7 cellular contexts compared by ENCODE assay signal in the genomic region with DNA sequence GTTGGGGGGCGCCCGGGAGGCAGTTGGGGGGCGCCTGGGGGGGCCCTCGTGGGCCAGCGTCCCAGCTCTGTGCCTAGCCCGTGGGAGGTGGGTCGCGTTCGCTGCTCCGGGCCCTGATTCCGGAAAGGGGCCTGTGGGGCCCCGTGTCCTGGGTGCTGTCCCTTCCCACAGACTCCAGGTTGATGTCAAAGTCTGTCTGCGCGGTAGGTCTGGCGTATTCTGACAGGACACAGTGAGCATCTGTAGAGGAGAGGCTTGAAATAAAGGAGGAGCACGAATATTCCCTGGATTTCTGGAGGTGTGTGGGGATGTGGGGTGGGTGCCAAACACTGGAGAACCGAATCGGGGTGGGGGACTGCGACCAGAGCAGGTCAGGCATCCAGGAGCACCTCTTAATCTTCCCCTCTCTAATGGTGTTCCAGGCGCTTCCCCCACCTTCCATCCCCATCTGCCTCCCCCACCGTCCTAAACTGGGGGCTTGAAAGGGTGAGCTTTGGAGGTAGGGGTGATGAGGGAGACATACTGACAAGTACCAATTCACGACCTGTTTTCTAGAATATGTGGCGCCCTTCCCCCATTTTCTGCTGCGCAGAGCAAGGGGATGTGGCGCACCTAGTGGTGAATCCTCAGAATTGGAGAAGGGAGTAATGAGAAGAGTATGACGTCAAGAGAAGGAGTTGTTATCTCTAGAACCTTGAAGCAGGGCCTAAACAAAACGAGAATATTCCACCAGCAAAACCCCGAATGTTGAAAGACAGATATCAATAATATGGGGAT. TPM values are rescaled to one million over a fixed set of nuclear protein-coding genes. Genes with fewer than 3 reads are reported as not detected.
DNase-seq lines count a peak whose midpoint lies in the region; ATAC-seq and TF ChIP-seq lines count a peak whose summit lies in the region.

No MANE protein-coding gene starts in this region.

- no peaks in the 10 kb centered on the region for H3K4me1 ChIP-seq in upper lobe of right lung

- no peak overlapping the region for H3K27ac ChIP-seq in neural cell (ENCODE audit: low read length)
- H3K27ac ChIP-seq in upper lobe of right lung, result peak overlapping the region; percentile 58

- H3K4me3 Mint-ChIP-seq in activated T-helper 1 cell treated with anti-CD3 and anti-CD28 coated beads, Interleukin-12 subunit alpha, Interleukin-12 subunit beta, Interleukin-2, Interleukin-4 antibody, amounts not matched to agents 30 ng/mL and 10 ng/mL and 1 ng/mL, durations not matched to agents 14 hours and 24 hours and 36 hours, result peak overlapping the region; percentile 75

- H3F3A ChIP-seq in neural cell (ENCODE audit: insufficient read depth, low read length, poor library complexity, severe bottlenecking), result no peaks in the 10 kb centered on the region

- no peak overlapping the region for H2AFZ ChIP-seq in neural cell (ENCODE audit: low read depth, low read length)

- no peaks in the 10 kb centered on the region for H4K20me1 ChIP-seq in neural cell (ENCODE audit: insufficient read depth)

- TF ChIP-seq CTCF in fibroblast of the aortic adventitia (IDR thresholded peaks at IDR 0.05; ENCODE audit: insufficient read depth, low read length) (peak; percentile 57), neural cell (IDR thresholded peaks at IDR 0.05; ENCODE audit: poor library complexity, severe bottlenecking) (peak; percentile 41), upper lobe of right lung (IDR thresholded peaks at IDR 0.05) (peak; percentile 53)

- no peak for TF ChIP-seq RAD21 in neural cell (conservative IDR thresholded peaks at IDR 0.05)

- H3K9ac ChIP-seq in neural cell (ENCODE audit: low read length), result no peak overlapping the region

- H3K4me1 Mint-ChIP-seq in activated T-helper 1 cell treated with anti-CD3 and anti-CD28 coated beads, Interleukin-12 subunit alpha, Interleukin-12 subunit beta, Interleukin-2, Interleukin-4 antibody, amounts not matched to agents 30 ng/mL and 10 ng/mL and 1 ng/mL, durations not matched to agents 14 hours and 24 hours and 36 hours (ENCODE audit: low read depth), result peaks cover 10% of the 10 kb centered on the region

- no peaks in the 10 kb centered on the region for H3K79me2 ChIP-seq in neural cell (replicated peaks; ENCODE audit: insufficient read depth, low read length)

- H3K36me3 Mint-ChIP-seq in activated T-helper 1 cell treated with anti-CD3 and anti-CD28 coated beads, Interleukin-12 subunit alpha, Interleukin-12 subunit beta, Interleukin-2, Interleukin-4 antibody, amounts not matched to agents 30 ng/mL and 10 ng/mL and 1 ng/mL, durations not matched to agents 14 hours and 24 hours and 36 hours (ENCODE audit: low read depth), result no peaks in the 10 kb centered on the region

- intact Hi-C loops in activated T-helper 1 cell treated with anti-CD3 and anti-CD28 coated beads, Interleukin-12 subunit alpha, Interleukin-12 subunit beta, Interleukin-2, Interleukin-4 antibody, amounts not matched to agents 30 ng/mL and 10 ng/mL and 1 ng/mL, durations not matched to agents 14 hours and 24 hours and 36 hours (cut with micrococcal nuclease), result loop anchor here (10.0 kb wide), 1 partner anchor 213 kb away; no protein-coding TSS in a partner anchor
- intact Hi-C loops in upper lobe of right lung (cut with DNase I), result no loop called here

- ATAC-seq in GM19395 (IDR thresholded peaks at IDR 0.05; ENCODE audit: unreplicated experiment) (peak; percentile 80), upper lobe of right lung (peak; percentile 69), HG03039 (IDR thresholded peaks at IDR 0.05; ENCODE audit: unreplicated experiment) (no peak)

- DNase-seq in NCI-H1092 (lab: John Stamatoyannopoulos, UW), result peak; percentile 8
- peak; percentile 3 for DNase-seq in activated T-helper 1 cell treated with anti-CD3 and anti-CD28 coated beads, Interleukin-12 subunit alpha, Interleukin-12 subunit beta, Interleukin-2, Interleukin-4 antibody, amounts not matched to agents 30 ng/mL and 10 ng/mL and 1 ng/mL, durations not matched to agents 14 hours and 24 hours and 36 hours (ENCODE audit: low spot score)
- peak; percentile 45 for DNase-seq in fibroblast of the aortic adventitia (ENCODE audit: low read depth)
- no peak for DNase-seq in upper lobe of right lung

- no peaks in the 10 kb centered on the region for H3K9me3 Mint-ChIP-seq in activated T-helper 1 cell treated with anti-CD3 and anti-CD28 coated beads, Interleukin-12 subunit alpha, Interleukin-12 subunit beta, Interleukin-2, Interleukin-4 antibody, amounts not matched to agents 30 ng/mL and 10 ng/mL and 1 ng/mL, durations not matched to agents 14 hours and 24 hours and 36 hours

- H3K36me3 ChIP-seq in neural cell (ENCODE audit: insufficient read depth, low read length), result no peaks in the 10 kb centered on the region
- no peaks in the 10 kb centered on the region for H3K36me3 ChIP-seq in upper lobe of right lung

- no peak for TF ChIP-seq EP300 in neural cell (conservative IDR thresholded peaks at IDR 0.05; ENCODE audit: poor library complexity, severe bottlenecking)

- H3K9me2 ChIP-seq in neural cell (ENCODE audit: insufficient read depth, low read length), result no peaks in the 10 kb centered on the region

- H3K4me3 ChIP-seq in fibroblast of the aortic adventitia (ENCODE audit: low read depth, low read length) (peak overlapping the region; percentile 62), neural cell (ENCODE audit: low read length) (peak overlapping the region; percentile 46), upper lobe of right lung (peak overlapping the region; percentile 57)

- no peak overlapping the region for H3K4me2 ChIP-seq in neural cell (ENCODE audit: low read length)

- H3K27me3 Mint-ChIP-seq in activated T-helper 1 cell treated with anti-CD3 and anti-CD28 coated beads, Interleukin-12 subunit alpha, Interleukin-12 subunit beta, Interleukin-2, Interleukin-4 antibody, amounts not matched to agents 30 ng/mL and 10 ng/mL and 1 ng/mL, durations not matched to agents 14 hours and 24 hours and 36 hours (ENCODE audit: insufficient read depth), result peaks cover 2% of the 10 kb centered on the region

- H3K27ac Mint-ChIP-seq in activated T-helper 1 cell treated with anti-CD3 and anti-CD28 coated beads, Interleukin-12 subunit alpha, Interleukin-12 subunit beta, Interleukin-2, Interleukin-4 antibody, amounts not matched to agents 30 ng/mL and 10 ng/mL and 1 ng/mL, durations not matched to agents 14 hours and 24 hours and 36 hours, result no peak overlapping the region

- H3K27me3 ChIP-seq in neural cell (ENCODE audit: insufficient read depth, low read depth, low read length) (no peaks in the 10 kb centered on the region), upper lobe of right lung (no peaks in the 10 kb centered on the region)

- H3K9me3 ChIP-seq in neural cell (ENCODE audit: low read length) (no peaks in the 10 kb centered on the region), upper lobe of right lung (no peaks in the 10 kb centered on the region)

TF ChIP-seq in neural cell, 6 proteins besides CTCF, POLR2A, EP300 and RAD21:
- TF ChIP-seq MXI1 (conservative IDR thresholded peaks at IDR 0.05; ENCODE audit: poor library complexity, severe bottlenecking) (no peak), TAF1 (IDR thresholded peaks at IDR 0.05; ENCODE audit: low read depth) (no peak), POLR2AphosphoS5 (IDR thresholded peaks at IDR 0.05) (no peak), SMC3 (conservative IDR thresholded peaks at IDR 0.05; ENCODE audit: poor library complexity) (no peak), EZH2 (IDR thresholded peaks at IDR 0.05; ENCODE audit: borderline replicate concordance, insufficient read depth, low read length, poor library complexity, severe bottlenecking) (no peak)
- TF ChIP-seq, protein P1, sequence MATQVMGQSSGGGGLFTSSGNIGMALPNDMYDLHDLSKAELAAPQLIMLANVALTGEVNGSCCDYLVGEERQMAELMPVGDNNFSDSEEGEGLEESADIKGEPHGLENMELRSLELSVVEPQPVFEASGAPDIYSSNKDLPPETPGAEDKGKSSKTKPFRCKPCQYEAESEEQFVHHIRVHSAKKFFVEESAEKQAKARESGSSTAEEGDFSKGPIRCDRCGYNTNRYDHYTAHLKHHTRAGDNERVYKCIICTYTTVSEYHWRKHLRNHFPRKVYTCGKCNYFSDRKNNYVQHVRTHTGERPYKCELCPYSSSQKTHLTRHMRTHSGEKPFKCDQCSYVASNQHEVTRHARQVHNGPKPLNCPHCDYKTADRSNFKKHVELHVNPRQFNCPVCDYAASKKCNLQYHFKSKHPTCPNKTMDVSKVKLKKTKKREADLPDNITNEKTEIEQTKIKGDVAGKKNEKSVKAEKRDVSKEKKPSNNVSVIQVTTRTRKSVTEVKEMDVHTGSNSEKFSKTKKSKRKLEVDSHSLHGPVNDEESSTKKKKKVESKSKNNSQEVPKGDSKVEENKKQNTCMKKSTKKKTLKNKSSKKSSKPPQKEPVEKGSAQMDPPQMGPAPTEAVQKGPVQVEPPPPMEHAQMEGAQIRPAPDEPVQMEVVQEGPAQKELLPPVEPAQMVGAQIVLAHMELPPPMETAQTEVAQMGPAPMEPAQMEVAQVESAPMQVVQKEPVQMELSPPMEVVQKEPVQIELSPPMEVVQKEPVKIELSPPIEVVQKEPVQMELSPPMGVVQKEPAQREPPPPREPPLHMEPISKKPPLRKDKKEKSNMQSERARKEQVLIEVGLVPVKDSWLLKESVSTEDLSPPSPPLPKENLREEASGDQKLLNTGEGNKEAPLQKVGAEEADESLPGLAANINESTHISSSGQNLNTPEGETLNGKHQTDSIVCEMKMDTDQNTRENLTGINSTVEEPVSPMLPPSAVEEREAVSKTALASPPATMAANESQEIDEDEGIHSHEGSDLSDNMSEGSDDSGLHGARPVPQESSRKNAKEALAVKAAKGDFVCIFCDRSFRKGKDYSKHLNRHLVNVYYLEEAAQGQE (IDR thresholded peaks at IDR 0.05; ENCODE audit: borderline replicate concordance), result no peak

RNA-seq across cellular contexts. Expression of a gene that starts 0.9 kb away (rescaled TPM):
- total RNA-seq in activated T-helper 1 cell treated with anti-CD3 and anti-CD28 coated beads, Interleukin-12 subunit alpha, Interleukin-12 subunit beta, Interleukin-2, Interleukin-4 antibody, amounts not matched to agents 30 ng/mL and 10 ng/mL and 1 ng/mL, durations not matched to agents 14 hours and 24 hours and 36 hours, result 0.44 and 0.47 TPM in 2 replicates
- total RNA-seq in fibroblast of the aortic adventitia (ENCODE audit: low replicate concordance) (2.5 and 11.5 TPM in 2 replicates), upper lobe of right lung (5.5 TPM)
- polyA plus RNA-seq in neural cell, result 34.3 and 39.5 TPM in 2 replicates
- 28.5 and 32.0 TPM in 2 replicates for polyA minus RNA-seq in neural cell

RNA-seq across cellular contexts. Expression of a gene that starts 52.8 kb away (rescaled TPM):
- total RNA-seq in activated T-helper 1 cell treated with anti-CD3 and anti-CD28 coated beads, Interleukin-12 subunit alpha, Interleukin-12 subunit beta, Interleukin-2, Interleukin-4 antibody, amounts not matched to agents 30 ng/mL and 10 ng/mL and 1 ng/mL, durations not matched to agents 14 hours and 24 hours and 36 hours, result 6.0 and 6.2 TPM in 2 replicates
- 13.7 and 22.0 TPM in 2 replicates for total RNA-seq in fibroblast of the aortic adventitia (ENCODE audit: low replicate concordance)
- 40.9 and 56.1 TPM in 2 replicates for polyA plus RNA-seq in neural cell
- polyA minus RNA-seq in neural cell, result 66.5 and 86.9 TPM in 2 replicates
- 9.4 TPM for total RNA-seq in upper lobe of right lung
